ENCODE assay signal across 1 cellular context in the genomic region with DNA sequence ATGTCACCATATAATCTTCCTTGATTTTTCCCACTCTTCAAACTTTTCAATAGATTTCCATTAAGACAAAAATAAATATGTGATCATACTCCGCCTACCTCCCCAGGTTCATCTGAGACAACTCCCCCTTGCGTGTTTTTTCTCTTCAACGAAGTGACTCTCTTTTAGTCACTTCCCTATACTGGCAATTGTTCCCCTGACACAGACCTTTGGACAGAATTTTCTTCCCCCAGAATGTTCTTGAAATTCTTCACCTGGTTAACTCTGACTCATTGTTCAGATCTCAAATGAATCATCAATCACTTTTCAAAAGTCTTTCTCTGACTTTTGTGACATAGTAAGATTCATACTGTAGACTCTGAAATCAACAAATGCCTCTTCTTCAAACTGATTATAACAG.
TF ChIP-seq lines count a peak whose summit lies in the region.

No MANE protein-coding gene starts in this region.

TF ChIP-seq in A549, 52 proteins besides CTCF, POLR2A, EP300 and RAD21 (continued from another document):
- TF ChIP-seq, protein P1, sequence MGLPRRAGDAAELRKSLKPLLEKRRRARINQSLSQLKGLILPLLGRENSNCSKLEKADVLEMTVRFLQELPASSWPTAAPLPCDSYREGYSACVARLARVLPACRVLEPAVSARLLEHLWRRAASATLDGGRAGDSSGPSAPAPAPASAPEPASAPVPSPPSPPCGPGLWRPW (IDR thresholded peaks at IDR 0.05): no peak
- peak; percentile 60; the same call in 1 of the 2 replicates for TF ChIP-seq GATA3 (IDR thresholded peaks at IDR 0.05; ENCODE audit: borderline replicate concordance)
- TF ChIP-seq RARB (CRISPR knock-in tag; IDR thresholded peaks at IDR 0.05): no peak
- no peak for TF ChIP-seq FOSB (CRISPR knock-in tag; IDR thresholded peaks at IDR 0.05)
- TF ChIP-seq, protein P2, sequence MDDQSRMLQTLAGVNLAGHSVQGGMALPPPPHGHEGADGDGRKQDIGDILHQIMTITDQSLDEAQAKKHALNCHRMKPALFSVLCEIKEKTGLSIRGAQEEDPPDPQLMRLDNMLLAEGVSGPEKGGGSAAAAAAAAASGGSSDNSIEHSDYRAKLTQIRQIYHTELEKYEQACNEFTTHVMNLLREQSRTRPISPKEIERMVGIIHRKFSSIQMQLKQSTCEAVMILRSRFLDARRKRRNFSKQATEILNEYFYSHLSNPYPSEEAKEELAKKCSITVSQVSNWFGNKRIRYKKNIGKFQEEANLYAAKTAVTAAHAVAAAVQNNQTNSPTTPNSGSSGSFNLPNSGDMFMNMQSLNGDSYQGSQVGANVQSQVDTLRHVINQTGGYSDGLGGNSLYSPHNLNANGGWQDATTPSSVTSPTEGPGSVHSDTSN (IDR thresholded peaks at IDR 0.05): no peak
- TF ChIP-seq MYC (IDR thresholded peaks at IDR 0.05; ENCODE audit: borderline replicate concordance, low read length): no peak
- TF ChIP-seq CBX2 (IDR thresholded peaks at IDR 0.05; ENCODE audit: borderline replicate concordance, low read depth): no peak
- TF ChIP-seq FOSL2 (IDR thresholded peaks at IDR 0.05): peak; percentile 60
- TF ChIP-seq FOSL2 (CRISPR knock-in tag; IDR thresholded peaks at IDR 0.05): peak; percentile 79
- TF ChIP-seq, protein P3, sequence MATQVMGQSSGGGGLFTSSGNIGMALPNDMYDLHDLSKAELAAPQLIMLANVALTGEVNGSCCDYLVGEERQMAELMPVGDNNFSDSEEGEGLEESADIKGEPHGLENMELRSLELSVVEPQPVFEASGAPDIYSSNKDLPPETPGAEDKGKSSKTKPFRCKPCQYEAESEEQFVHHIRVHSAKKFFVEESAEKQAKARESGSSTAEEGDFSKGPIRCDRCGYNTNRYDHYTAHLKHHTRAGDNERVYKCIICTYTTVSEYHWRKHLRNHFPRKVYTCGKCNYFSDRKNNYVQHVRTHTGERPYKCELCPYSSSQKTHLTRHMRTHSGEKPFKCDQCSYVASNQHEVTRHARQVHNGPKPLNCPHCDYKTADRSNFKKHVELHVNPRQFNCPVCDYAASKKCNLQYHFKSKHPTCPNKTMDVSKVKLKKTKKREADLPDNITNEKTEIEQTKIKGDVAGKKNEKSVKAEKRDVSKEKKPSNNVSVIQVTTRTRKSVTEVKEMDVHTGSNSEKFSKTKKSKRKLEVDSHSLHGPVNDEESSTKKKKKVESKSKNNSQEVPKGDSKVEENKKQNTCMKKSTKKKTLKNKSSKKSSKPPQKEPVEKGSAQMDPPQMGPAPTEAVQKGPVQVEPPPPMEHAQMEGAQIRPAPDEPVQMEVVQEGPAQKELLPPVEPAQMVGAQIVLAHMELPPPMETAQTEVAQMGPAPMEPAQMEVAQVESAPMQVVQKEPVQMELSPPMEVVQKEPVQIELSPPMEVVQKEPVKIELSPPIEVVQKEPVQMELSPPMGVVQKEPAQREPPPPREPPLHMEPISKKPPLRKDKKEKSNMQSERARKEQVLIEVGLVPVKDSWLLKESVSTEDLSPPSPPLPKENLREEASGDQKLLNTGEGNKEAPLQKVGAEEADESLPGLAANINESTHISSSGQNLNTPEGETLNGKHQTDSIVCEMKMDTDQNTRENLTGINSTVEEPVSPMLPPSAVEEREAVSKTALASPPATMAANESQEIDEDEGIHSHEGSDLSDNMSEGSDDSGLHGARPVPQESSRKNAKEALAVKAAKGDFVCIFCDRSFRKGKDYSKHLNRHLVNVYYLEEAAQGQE (IDR thresholded peaks at IDR 0.05): no peak
- TF ChIP-seq JUNB (IDR thresholded peaks at IDR 0.05): peak; percentile 71
- TF ChIP-seq CEBPB (IDR thresholded peaks at IDR 0.05): peak in 1 of 2 experiments; percentile 5; a peak in 1 of 4 replicates
- TF ChIP-seq KDM5A (IDR thresholded peaks at IDR 0.05): no peak
